Comparison of ENCODE assay signal across 8 cellular contexts in genomic region chr12:95336387-95337067, GRCh38.
DNase-seq lines count a peak whose midpoint lies in the region; ATAC-seq and TF ChIP-seq lines count a peak whose summit lies in the region.

No MANE protein-coding gene starts in this region.

- no peak overlapping the region; the same call in 1 of the 2 replicates for H3K4me3 Mint-ChIP-seq in WTC11

- no peak for TF ChIP-seq EP300 in ovary (IDR thresholded peaks at IDR 0.05)

- no peaks in the 10 kb centered on the region for H3K4me1 ChIP-seq in ovary (ENCODE audit: insufficient read depth)

- no peak overlapping the region for H3K4me3 ChIP-seq in ovary

- WGBS in ovary, 3 donors, result 12 to 20% (median 19%) methylated on average over 10 of the region's 10 CpGs

- CTCF ChIA-PET in WTC11 (lab: Charles Lee), result interaction anchor here (0.6 to 2.7 kb wide), 12 partner anchors 10 to 668 kb away, joined by 3 to 18 read pairs (median 4); partner anchors contain the start of genes NDUFA12 and NR2C1

- DNase-seq in D341Med (ENCODE audit: low spot score), result peak; percentile 88
- peak; percentile 76 for DNase-seq in NCI-H146 (lab: John Stamatoyannopoulos, UW)
- peak; percentile 79 for DNase-seq in WTC11 (ENCODE audit: low spot score)
- peak; percentile 9 to 86 (median 61) for DNase-seq in head of caudate nucleus
- peak; percentile 61 to 81 (median 78) for DNase-seq in ovary
- DNase-seq in GM13976 (ENCODE audit: low spot score), result no peak

- peaks cover 10% of the 10 kb centered on the region for H3K4me1 Mint-ChIP-seq in WTC11

- no peaks in the 10 kb centered on the region for H3K27me3 Mint-ChIP-seq in WTC11 (ENCODE audit: low read depth)

- in situ Hi-C loops in GM13976 (cut with MboI; ENCODE audit: low sequenced_read_pairs, unreplicated experiment), result no loop called here

- POLR2A ChIA-PET in WTC11 (lab: Charles Lee), result interaction anchor here (0.7 to 1.4 kb wide), 3 partner anchors 40 to 749 kb away, joined by 3 to 4 read pairs (median 4); partner anchors contain the start of gene METAP2

- H3K27me3 ChIP-seq in ovary, result no peaks in the 10 kb centered on the region

- no peak for TF ChIP-seq POLR2A in ovary (IDR thresholded peaks at IDR 0.05)

- peak overlapping the region; percentile 87 for H3K27ac Mint-ChIP-seq in WTC11

- H3K9me3 Mint-ChIP-seq in WTC11, result no peaks in the 10 kb centered on the region

- intact Hi-C loops in head of caudate nucleus (cut with DNase I), result loop anchor here (5.0 to 10.0 kb wide), 2 partner anchors 219 to 792 kb away; no protein-coding TSS in a partner anchor
- intact Hi-C loops in ovary (cut with DNase I), result loop anchor here (5.0 kb wide), 2 partner anchors 219 to 224 kb away; no protein-coding TSS in a partner anchor

- ATAC-seq in WTC11 (peak; percentile 96), GM21447 (IDR thresholded peaks at IDR 0.05; ENCODE audit: unreplicated experiment) (no peak), HG03175 (IDR thresholded peaks at IDR 0.05; ENCODE audit: unreplicated experiment) (no peak)

- H3K36me3 Mint-ChIP-seq in WTC11, result no peaks in the 10 kb centered on the region

- no peaks in the 10 kb centered on the region for H3K36me3 ChIP-seq in ovary

- H3K27ac ChIP-seq in ovary, result no peak overlapping the region

- H3K9me3 ChIP-seq in ovary, result no peaks in the 10 kb centered on the region

- TF ChIP-seq CTCF in WTC11 (IDR thresholded peaks at IDR 0.05) (0 out of 2 replicates have a peak, but pooled peaks have one; percentile 29), ovary (IDR thresholded peaks at IDR 0.05) (peak; percentile 66 to 76 (median 67)), GM13976 (IDR thresholded peaks at IDR 0.05; ENCODE audit: borderline replicate concordance, control extremely low read depth, extremely low read depth, insufficient read depth, missing control alignments) (no peak)

TF ChIP-seq in WTC11, 78 proteins besides CTCF, POLR2A, EP300 and RAD21:
- TF ChIP-seq IRF2 (CRISPR knock-in tag; IDR thresholded peaks at IDR 0.05; ENCODE audit: borderline replicate concordance, low read depth) (no peak), ELF4 (CRISPR knock-in tag; IDR thresholded peaks at IDR 0.05; ENCODE audit: low read depth) (no peak), PRRX2 (CRISPR knock-in tag; IDR thresholded peaks at IDR 0.05) (no peak), ZNF671 (CRISPR knock-in tag; IDR thresholded peaks at IDR 0.05) (no peak), ZBTB21 (CRISPR knock-in tag; IDR thresholded peaks at IDR 0.05; ENCODE audit: borderline replicate concordance) (no peak), JAZF1 (CRISPR knock-in tag; IDR thresholded peaks at IDR 0.05) (no peak), EMX1 (CRISPR knock-in tag; IDR thresholded peaks at IDR 0.05) (no peak)
- TF ChIP-seq, protein P1, sequence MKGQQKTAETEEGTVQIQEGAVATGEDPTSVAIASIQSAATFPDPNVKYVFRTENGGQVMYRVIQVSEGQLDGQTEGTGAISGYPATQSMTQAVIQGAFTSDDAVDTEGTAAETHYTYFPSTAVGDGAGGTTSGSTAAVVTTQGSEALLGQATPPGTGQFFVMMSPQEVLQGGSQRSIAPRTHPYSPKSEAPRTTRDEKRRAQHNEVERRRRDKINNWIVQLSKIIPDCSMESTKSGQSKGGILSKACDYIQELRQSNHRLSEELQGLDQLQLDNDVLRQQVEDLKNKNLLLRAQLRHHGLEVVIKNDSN (CRISPR knock-in tag; IDR thresholded peaks at IDR 0.05), result no peak
- TF ChIP-seq, protein P2, sequence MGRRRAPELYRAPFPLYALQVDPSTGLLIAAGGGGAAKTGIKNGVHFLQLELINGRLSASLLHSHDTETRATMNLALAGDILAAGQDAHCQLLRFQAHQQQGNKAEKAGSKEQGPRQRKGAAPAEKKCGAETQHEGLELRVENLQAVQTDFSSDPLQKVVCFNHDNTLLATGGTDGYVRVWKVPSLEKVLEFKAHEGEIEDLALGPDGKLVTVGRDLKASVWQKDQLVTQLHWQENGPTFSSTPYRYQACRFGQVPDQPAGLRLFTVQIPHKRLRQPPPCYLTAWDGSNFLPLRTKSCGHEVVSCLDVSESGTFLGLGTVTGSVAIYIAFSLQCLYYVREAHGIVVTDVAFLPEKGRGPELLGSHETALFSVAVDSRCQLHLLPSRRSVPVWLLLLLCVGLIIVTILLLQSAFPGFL (CRISPR knock-in tag; IDR thresholded peaks at IDR 0.05; ENCODE audit: borderline replicate concordance), result no peak
TF ChIP-seq in WTC11: peak in this region for 0.
